Comparison of ENCODE assay signal across 8 cellular contexts in genomic region chr6:52284460-52285173, GRCh38. TPM values are rescaled to one million over a fixed set of nuclear protein-coding genes. Genes with fewer than 3 reads are reported as not detected.
A peak's percentile ranks its signal among the peaks of the same experiment; 100 is the strongest.
DNase-seq lines count a peak whose midpoint lies in the region; ATAC-seq and TF ChIP-seq lines count a peak whose summit lies in the region.

Gene MCM3 (minus strand): TSS chr6:52284742. CDS start chr6:52284674, 68 bp downstream.

- intact Hi-C loops in activated B cell treated with CpG ODN at 0.5 μM for 24 hours (cut with micrococcal nuclease) = loop anchor here (1.0 to 10.0 kb wide), 9 partner anchors 12 to 1510 kb away; partner anchors contain the start of genes EFHC1, GSTA4, LRRC1 and PAQR8

- peak; percentile 98 for ATAC-seq in HG03196 (IDR thresholded peaks at IDR 0.05; ENCODE audit: unreplicated experiment)
- peak; percentile 98 for ATAC-seq in activated B cell treated with CpG ODN at 0.5 μM for 24 hours (ENCODE audit: low read depth)
- ATAC-seq in central memory CD8-positive, alpha-beta T cell (replicated peaks; ENCODE audit: extremely low read depth, poor library complexity, severe bottlenecking) = peak; percentile 97

- peak within 1 kb of the TSS; percentile 58 for H3K4me3 Mint-ChIP-seq in activated B cell treated with CpG ODN at 0.5 μM for 24 hours
- H3K4me3 Mint-ChIP-seq in central memory CD8-positive, alpha-beta T cell = no peak within 1 kb of the TSS

- CTCF ChIA-PET in activated B cell treated with CpG ODN at 0.5 μM for 24 hours (lab: Charles Lee) = interaction anchor here (0.8 to 7.1 kb wide), 14 partner anchors 9 to 710 kb away, joined by 3 to 156 read pairs (median 8); partner anchors contain the start of genes EFHC1, GSTA4 and PAQR8

- DNase-seq in AG08395 (ENCODE audit: low spot score) = peak; percentile 98
- DNase-seq in NCI-H345 (lab: John Stamatoyannopoulos, UW) = peak; percentile 100
- peak; percentile 83 for DNase-seq in activated B cell treated with CpG ODN at 0.5 μM for 24 hours
- peak; percentile 87 to 95 for DNase-seq in central memory CD8-positive, alpha-beta T cell (ENCODE audit: low spot score in 2 of 2)
- peak; percentile 99 for DNase-seq in iris pigment epithelial cell (ENCODE audit: low read depth)
- DNase-seq in stimulated activated CD4-positive, alpha-beta T cell treated with anti-CD3 and anti-CD28 coated beads, Interleukin-12 subunit alpha, Interleukin-12 subunit beta, amount 100 ng/mL, for 24 hours (ENCODE audit: low read depth in 2 of 2) = peak; percentile 89 to 90

- POLR2A ChIA-PET in activated B cell treated with CpG ODN at 0.5 μM for 24 hours (lab: Charles Lee) = interaction anchor here (0.7 to 4.1 kb wide), 19 partner anchors 8 to 711 kb away, joined by 3 to 29 read pairs (median 4); partner anchors contain the start of genes GSTA4 and PAQR8

- H3K9me3 Mint-ChIP-seq in activated B cell treated with CpG ODN at 0.5 μM for 24 hours = no peaks in the 10 kb centered on the region
- no peaks in the 10 kb centered on the region for H3K9me3 Mint-ChIP-seq in central memory CD8-positive, alpha-beta T cell

- peaks cover 20% of the 10 kb centered on the region for H3K4me1 Mint-ChIP-seq in activated B cell treated with CpG ODN at 0.5 μM for 24 hours
- H3K4me1 Mint-ChIP-seq in central memory CD8-positive, alpha-beta T cell = peaks cover 30% of the 10 kb centered on the region

- H3K27ac Mint-ChIP-seq in activated B cell treated with CpG ODN at 0.5 μM for 24 hours = no peak within 1 kb of the TSS
- no peak within 1 kb of the TSS for H3K27ac Mint-ChIP-seq in central memory CD8-positive, alpha-beta T cell (ENCODE audit: low read depth)

- no peak for TF ChIP-seq CTCF in activated B cell treated with CpG ODN at 0.5 μM for 24 hours (IDR thresholded peaks at IDR 0.05)

- H3K36me3 Mint-ChIP-seq in activated B cell treated with CpG ODN at 0.5 μM for 24 hours (ENCODE audit: low read depth) = peaks cover 34% of the 10 kb centered on the region
- H3K36me3 Mint-ChIP-seq in central memory CD8-positive, alpha-beta T cell (ENCODE audit: insufficient read depth) = peaks cover 32% of the 10 kb centered on the region

- H3K27me3 Mint-ChIP-seq in activated B cell treated with CpG ODN at 0.5 μM for 24 hours = no peaks in the 10 kb centered on the region
- H3K27me3 Mint-ChIP-seq in central memory CD8-positive, alpha-beta T cell = no peaks in the 10 kb centered on the region

- TF ChIP-seq POLR2A in GM18951 (IDR thresholded peaks at IDR 0.05; ENCODE audit: extremely low read depth, insufficient read depth, insufficient read length) = peak; percentile 77

- in situ Hi-C loops in GM18951 (cut with MboI; ENCODE audit: low sequenced_read_pairs, unreplicated experiment) = loop anchor here (5.0 kb wide), 1 partner anchor 113 kb away; no protein-coding TSS in a partner anchor

RNA-seq across cellular contexts. Expression of gene MCM3, which starts in this region (rescaled TPM):
- total RNA-seq in activated B cell treated with CpG ODN at 0.5 μM for 24 hours = 73.2 and 78.9 TPM in 2 replicates

Comparison
In these comparisons a context has a peak if more than half of its experiments do, and no peak if none do; other contexts are left out.
1. Peak in every context shown above with its lines: DNase-seq and ATAC-seq.